In genomic region chr7:99617187-99617781, GRCh38 we compare ENCODE assay signal across 1 cellular context.
TF ChIP-seq lines count a peak whose summit lies in the region.

No MANE protein-coding gene starts in this region.

TF ChIP-seq in K562, 482 proteins besides CTCF, POLR2A, EP300 and RAD21:
- TF ChIP-seq, protein P1, sequence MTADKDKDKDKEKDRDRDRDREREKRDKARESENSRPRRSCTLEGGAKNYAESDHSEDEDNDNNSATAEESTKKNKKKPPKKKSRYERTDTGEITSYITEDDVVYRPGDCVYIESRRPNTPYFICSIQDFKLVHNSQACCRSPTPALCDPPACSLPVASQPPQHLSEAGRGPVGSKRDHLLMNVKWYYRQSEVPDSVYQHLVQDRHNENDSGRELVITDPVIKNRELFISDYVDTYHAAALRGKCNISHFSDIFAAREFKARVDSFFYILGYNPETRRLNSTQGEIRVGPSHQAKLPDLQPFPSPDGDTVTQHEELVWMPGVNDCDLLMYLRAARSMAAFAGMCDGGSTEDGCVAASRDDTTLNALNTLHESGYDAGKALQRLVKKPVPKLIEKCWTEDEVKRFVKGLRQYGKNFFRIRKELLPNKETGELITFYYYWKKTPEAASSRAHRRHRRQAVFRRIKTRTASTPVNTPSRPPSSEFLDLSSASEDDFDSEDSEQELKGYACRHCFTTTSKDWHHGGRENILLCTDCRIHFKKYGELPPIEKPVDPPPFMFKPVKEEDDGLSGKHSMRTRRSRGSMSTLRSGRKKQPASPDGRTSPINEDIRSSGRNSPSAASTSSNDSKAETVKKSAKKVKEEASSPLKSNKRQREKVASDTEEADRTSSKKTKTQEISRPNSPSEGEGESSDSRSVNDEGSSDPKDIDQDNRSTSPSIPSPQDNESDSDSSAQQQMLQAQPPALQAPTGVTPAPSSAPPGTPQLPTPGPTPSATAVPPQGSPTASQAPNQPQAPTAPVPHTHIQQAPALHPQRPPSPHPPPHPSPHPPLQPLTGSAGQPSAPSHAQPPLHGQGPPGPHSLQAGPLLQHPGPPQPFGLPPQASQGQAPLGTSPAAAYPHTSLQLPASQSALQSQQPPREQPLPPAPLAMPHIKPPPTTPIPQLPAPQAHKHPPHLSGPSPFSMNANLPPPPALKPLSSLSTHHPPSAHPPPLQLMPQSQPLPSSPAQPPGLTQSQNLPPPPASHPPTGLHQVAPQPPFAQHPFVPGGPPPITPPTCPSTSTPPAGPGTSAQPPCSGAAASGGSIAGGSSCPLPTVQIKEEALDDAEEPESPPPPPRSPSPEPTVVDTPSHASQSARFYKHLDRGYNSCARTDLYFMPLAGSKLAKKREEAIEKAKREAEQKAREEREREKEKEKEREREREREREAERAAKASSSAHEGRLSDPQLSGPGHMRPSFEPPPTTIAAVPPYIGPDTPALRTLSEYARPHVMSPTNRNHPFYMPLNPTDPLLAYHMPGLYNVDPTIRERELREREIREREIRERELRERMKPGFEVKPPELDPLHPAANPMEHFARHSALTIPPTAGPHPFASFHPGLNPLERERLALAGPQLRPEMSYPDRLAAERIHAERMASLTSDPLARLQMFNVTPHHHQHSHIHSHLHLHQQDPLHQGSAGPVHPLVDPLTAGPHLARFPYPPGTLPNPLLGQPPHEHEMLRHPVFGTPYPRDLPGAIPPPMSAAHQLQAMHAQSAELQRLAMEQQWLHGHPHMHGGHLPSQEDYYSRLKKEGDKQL (CRISPR knock-in tag; IDR thresholded peaks at IDR 0.05; ENCODE audit: borderline replicate concordance) = peak; percentile 6; the same call in 1 of the 2 replicates
- TF ChIP-seq TCF7 (IDR thresholded peaks at IDR 0.05; ENCODE audit: borderline replicate concordance) (no peak), OTX1 (CRISPR knock-in tag; IDR thresholded peaks at IDR 0.05) (0 out of 2 replicates have a peak, but pooled peaks have one; percentile 20), POLR3A (IDR thresholded peaks at IDR 0.05; ENCODE audit: borderline replicate concordance, extremely low read depth, insufficient read depth, insufficient read length) (no peak), GABPA (tag; conservative IDR thresholded peaks at IDR 0.05; ENCODE audit: low read depth) (peak; percentile 91; the same call in 1 of the 2 replicates), MTA3 (IDR thresholded peaks at IDR 0.05; ENCODE audit: borderline replicate concordance) (no peak), HMGXB4 (CRISPR knock-in tag; IDR thresholded peaks at IDR 0.05) (peak; percentile 62; the same call in 1 of the 2 replicates), PHF20 (IDR thresholded peaks at IDR 0.05; ENCODE audit: partially characterized antibody) (peak; percentile 45), MTF1 (CRISPR knock-in tag; IDR thresholded peaks at IDR 0.05; ENCODE audit: borderline replicate concordance) (no peak), RBBP5 (IDR thresholded peaks at IDR 0.05; ENCODE audit: borderline replicate concordance, insufficient read depth, low read length, poor library complexity, severe bottlenecking) (peak; percentile 49), ZFP91 (CRISPR knock-in tag; IDR thresholded peaks at IDR 0.05) (0 out of 2 replicates have a peak, but pooled peaks have one; percentile 44), IRF2 (CRISPR knock-in tag; IDR thresholded peaks at IDR 0.05) (peak; percentile 88; the same call in 1 of the 2 replicates), LCOR (CRISPR knock-in tag; IDR thresholded peaks at IDR 0.05) (peak; percentile 4; the same call in 1 of the 2 replicates), NR3C1 (CRISPR knock-in tag; IDR thresholded peaks at IDR 0.05) (0 out of 2 replicates have a peak, but pooled peaks have one; percentile 52), CHD1 (IDR thresholded peaks at IDR 0.05; ENCODE audit: low read length) (peak; percentile 67), UBTF (IDR thresholded peaks at IDR 0.05; ENCODE audit: borderline replicate concordance in 1 of 2, low read depth in 2 of 2, low read length in 2 of 2) (0 out of 4 replicates have a peak, but pooled peaks of 1 of the 2 experiments have one; percentile 1), HNRNPL (IDR thresholded peaks at IDR 0.05; ENCODE audit: low read depth, low read length) (0 out of 2 replicates have a peak, but pooled peaks have one; percentile 9), SRSF3 (IDR thresholded peaks at IDR 0.05; ENCODE audit: insufficient read depth, low read length) (no peak), LEF1 (IDR thresholded peaks at IDR 0.05) (no peak; the same call in 1 of the 2 replicates)
- TF ChIP-seq, protein P2, sequence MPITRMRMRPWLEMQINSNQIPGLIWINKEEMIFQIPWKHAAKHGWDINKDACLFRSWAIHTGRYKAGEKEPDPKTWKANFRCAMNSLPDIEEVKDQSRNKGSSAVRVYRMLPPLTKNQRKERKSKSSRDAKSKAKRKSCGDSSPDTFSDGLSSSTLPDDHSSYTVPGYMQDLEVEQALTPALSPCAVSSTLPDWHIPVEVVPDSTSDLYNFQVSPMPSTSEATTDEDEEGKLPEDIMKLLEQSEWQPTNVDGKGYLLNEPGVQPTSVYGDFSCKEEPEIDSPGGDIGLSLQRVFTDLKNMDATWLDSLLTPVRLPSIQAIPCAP (CRISPR knock-in tag; IDR thresholded peaks at IDR 0.05; ENCODE audit: borderline replicate concordance) = 0 out of 2 replicates have a peak, but pooled peaks have one; percentile 44
- TF ChIP-seq, protein P3, sequence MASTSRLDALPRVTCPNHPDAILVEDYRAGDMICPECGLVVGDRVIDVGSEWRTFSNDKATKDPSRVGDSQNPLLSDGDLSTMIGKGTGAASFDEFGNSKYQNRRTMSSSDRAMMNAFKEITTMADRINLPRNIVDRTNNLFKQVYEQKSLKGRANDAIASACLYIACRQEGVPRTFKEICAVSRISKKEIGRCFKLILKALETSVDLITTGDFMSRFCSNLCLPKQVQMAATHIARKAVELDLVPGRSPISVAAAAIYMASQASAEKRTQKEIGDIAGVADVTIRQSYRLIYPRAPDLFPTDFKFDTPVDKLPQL (IDR thresholded peaks at IDR 0.05; ENCODE audit: extremely low read depth, insufficient read length) = no peak
